In the genomic region with DNA sequence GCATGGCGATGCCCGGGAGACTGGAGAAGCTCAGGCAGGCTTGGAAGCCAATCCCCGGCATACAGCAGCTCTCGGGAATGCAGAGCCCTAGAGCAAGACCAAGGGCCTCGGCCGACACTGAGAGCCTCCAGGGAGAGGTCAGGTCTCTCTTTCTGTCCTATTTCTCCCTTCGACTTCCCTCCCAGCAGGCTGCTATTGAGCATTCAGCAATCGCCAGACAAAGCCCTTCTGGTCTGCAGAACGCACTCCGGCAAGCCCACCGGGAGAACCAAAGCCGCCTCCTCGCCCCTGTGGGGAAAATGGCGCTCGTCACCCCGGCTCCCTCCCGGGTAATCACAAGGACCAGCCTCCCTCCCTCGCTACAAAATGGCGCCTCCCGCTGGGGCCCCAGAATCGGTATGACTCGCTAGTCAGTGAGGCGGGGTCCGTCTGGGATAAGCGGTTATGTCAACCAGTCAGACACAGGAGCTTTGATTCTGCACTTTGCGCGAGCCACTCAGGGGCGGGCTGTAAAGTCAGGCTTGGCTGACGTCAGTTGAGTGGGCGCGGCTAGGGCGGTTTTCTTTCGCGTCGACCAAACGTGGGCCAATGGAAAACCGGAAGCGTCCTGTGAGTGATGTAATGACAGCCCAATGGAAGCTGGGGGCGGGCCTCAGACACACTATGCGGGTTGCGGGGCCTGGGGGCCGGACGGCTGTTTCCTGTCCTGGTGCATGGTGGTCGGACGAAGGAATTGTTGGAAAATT, we compare ENCODE assay signal across 8 cellular contexts. TPM values are rescaled to one million over a fixed set of nuclear protein-coding genes. Genes with fewer than 3 reads are reported as not detected.
DNase-seq lines count a peak whose midpoint lies in the region; ATAC-seq lines count a peak whose summit lies in the region.

Gene ZNF143, plus strand, starts transcription at position 691 of the 746 bp plus-strand sequence. CDS start 10,297 bp downstream, outside the sequence.

- peak; percentile 89 for ATAC-seq in HG02610 (IDR thresholded peaks at IDR 0.05; ENCODE audit: unreplicated experiment)
- ATAC-seq in activated naive CD4-positive, alpha-beta T cell treated with anti-CD3 and anti-CD28 coated beads, Interleukin-2, amount 50 U/mL, for 72 hours, result peak; percentile 92 to 96

- peak within 1 kb of the TSS; percentile 96 for H3K27ac ChIP-seq in temporal lobe (ENCODE audit: low read depth, low read length)

- H3K27ac Mint-ChIP-seq in activated naive CD4-positive, alpha-beta T cell treated with anti-CD3 and anti-CD28 coated beads, Interleukin-2, amount 50 U/mL, for 72 hours, result peak within 1 kb of the TSS; percentile 98 to 99

- peak within 1 kb of the TSS; percentile 79 for H3K4me3 ChIP-seq in GM08714 (ENCODE audit: low read length)

- H3K36me3 Mint-ChIP-seq in activated naive CD4-positive, alpha-beta T cell treated with anti-CD3 and anti-CD28 coated beads, Interleukin-2, amount 50 U/mL, for 72 hours, result peaks cover 13 to 15% of the 10 kb centered on the region in 2 donors

- H3K9me3 Mint-ChIP-seq in activated naive CD4-positive, alpha-beta T cell treated with anti-CD3 and anti-CD28 coated beads, Interleukin-2, amount 50 U/mL, for 72 hours, result no peaks in the 10 kb centered on the region

- DNase-seq in NCI-H1092 treated with DMSO at 0.1 percent for 48 hours (lab: John Stamatoyannopoulos, UW) (peak; percentile 100), SKM-1 (lab: John Stamatoyannopoulos, UW; ENCODE audit: unreplicated experiment) (peak; percentile 99), glomerular endothelial cell (ENCODE audit: extremely low read depth, low read depth, low spot score) (peak; percentile 98), occipital lobe (lab: John Stamatoyannopoulos, UW) (peak; percentile 100)
- peak; percentile 98 to 100 for DNase-seq in activated naive CD4-positive, alpha-beta T cell treated with anti-CD3 and anti-CD28 coated beads, Interleukin-2, amount 50 U/mL, for 72 hours (ENCODE audit: low spot score in 2 of 2)

RNA-seq across cellular contexts. Expression of gene ZNF143, which starts in this region (rescaled TPM):
- 10 to 100 TPM; 25.4 to 80.9 TPM for total RNA-seq in activated naive CD4-positive, alpha-beta T cell treated with anti-CD3 and anti-CD28 coated beads, Interleukin-2, amount 50 U/mL, for 72 hours
- total RNA-seq in glomerular endothelial cell (18.3 and 24.5 TPM in 2 replicates), occipital lobe (33.5 TPM), temporal lobe (24.6 TPM)

Comparison
In these comparisons a context has a peak if more than half of its experiments do, and no peak if none do; other contexts are left out.
1. Peak in every context shown above with its lines: DNase-seq, ATAC-seq, H3K4me3 ChIP-seq and H3K27ac ChIP-seq.